Comparison of ENCODE assay signal across 8 cellular contexts in the genomic region with DNA sequence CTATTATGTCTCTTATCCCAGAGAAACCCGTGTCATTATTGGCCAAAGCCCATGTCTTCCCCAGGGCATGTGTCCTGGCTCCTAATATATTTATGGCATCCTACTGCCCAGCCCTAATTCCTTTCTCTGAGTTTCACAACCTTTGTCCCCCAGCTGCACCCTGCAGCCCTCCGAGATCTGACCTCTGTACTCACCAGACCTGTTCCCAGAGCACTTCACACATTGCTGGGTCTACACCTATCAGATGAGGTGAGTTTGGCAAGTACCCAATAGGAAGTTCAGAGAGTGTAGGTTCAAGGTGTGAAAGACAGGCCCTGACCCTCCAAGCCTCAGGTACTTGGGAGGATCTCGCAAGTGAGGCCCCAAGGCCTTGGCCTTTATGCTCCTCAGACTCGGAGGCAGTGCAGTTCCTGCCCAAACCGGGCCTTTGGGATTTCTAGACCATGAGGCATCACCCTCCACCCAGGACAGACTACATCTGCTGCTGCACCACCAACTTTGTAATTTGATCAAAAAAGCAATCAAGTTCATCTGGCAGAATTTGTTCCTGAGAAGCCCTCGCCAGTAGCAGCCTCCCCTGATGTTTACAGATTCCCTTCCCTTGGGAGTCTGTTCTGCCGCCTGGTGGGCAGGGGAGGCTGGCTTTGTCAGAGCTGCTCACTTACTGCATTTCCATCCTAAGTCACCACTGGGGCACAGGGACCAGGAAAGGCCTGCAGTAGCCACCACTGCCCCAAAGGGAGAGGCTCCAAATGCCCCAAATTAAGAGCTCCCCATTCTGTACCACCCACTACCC. TPM values are rescaled to one million over a fixed set of nuclear protein-coding genes. Genes with fewer than 3 reads are reported as not detected.
A peak's percentile ranks its signal among the peaks of the same experiment; 100 is the strongest.
DNase-seq lines count a peak whose midpoint lies in the region; ATAC-seq and TF ChIP-seq lines count a peak whose summit lies in the region.

No MANE protein-coding gene starts in this region.

- intact Hi-C loops in dendritic cell treated with granulocyte-macrophage colony-stimulating factor and Interleukin-4, amounts not matched to agents 40 ng/mL and 50 ng/mL, for 4 days (cut with micrococcal nuclease), result no loop called here
- intact Hi-C loops in natural killer cell (cut with micrococcal nuclease), result loop anchor here (10.0 kb wide), 1 partner anchor 377 kb away; the partner anchor contains the start of gene PPP3CB
- intact Hi-C loops in left cardiac atrium (cut with DNase I), result no loop called here

- TF ChIP-seq CTCF in natural killer cell (IDR thresholded peaks at IDR 0.05), result no peak

- 0 out of 2 replicates have a peak overlapping the region, but pooled peaks have one; percentile 11 for H3K27ac ChIP-seq in BLaER1

- ATAC-seq in natural killer cell (no peak), left cardiac atrium (no peak), HG02678 (IDR thresholded peaks at IDR 0.05; ENCODE audit: unreplicated experiment) (no peak)

- no peaks in the 10 kb centered on the region for H3K9me3 ChIP-seq in BLaER1

- peaks cover 65% of the 10 kb centered on the region for H3K4me1 ChIP-seq in BLaER1

- peaks cover 55% of the 10 kb centered on the region for H3K36me3 Mint-ChIP-seq in dendritic cell treated with granulocyte-macrophage colony-stimulating factor and Interleukin-4, amounts not matched to agents 40 ng/mL and 50 ng/mL, for 4 days (ENCODE audit: low read depth)
- H3K36me3 Mint-ChIP-seq in natural killer cell, result no peaks in the 10 kb centered on the region

- H3K4me3 ChIP-seq in BLaER1, result peak overlapping the region; percentile 74; the same call in 1 of the 2 replicates

- DNase-seq in LoVo (ENCODE audit: low spot score) (peak; percentile 86), natural killer cell (no peak), NCI-H1105 treated with DMSO at 0.1 percent for 48 hours (lab: John Stamatoyannopoulos, UW) (no peak), left cardiac atrium (no peak), NCI-H524 treated with DMSO at 0.1 percent for 48 hours (lab: John Stamatoyannopoulos, UW) (no peak)

- no peak overlapping the region for H3K4me3 Mint-ChIP-seq in dendritic cell treated with granulocyte-macrophage colony-stimulating factor and Interleukin-4, amounts not matched to agents 40 ng/mL and 50 ng/mL, for 4 days
- peak overlapping the region; percentile 83 for H3K4me3 Mint-ChIP-seq in natural killer cell

- H3K4me1 Mint-ChIP-seq in dendritic cell treated with granulocyte-macrophage colony-stimulating factor and Interleukin-4, amounts not matched to agents 40 ng/mL and 50 ng/mL, for 4 days (ENCODE audit: low read depth), result peaks cover 61% of the 10 kb centered on the region
- peaks cover 50 to 57% of the 10 kb centered on the region in 2 donors for H3K4me1 Mint-ChIP-seq in natural killer cell

- peak overlapping the region; percentile 4 for H3K27ac Mint-ChIP-seq in dendritic cell treated with granulocyte-macrophage colony-stimulating factor and Interleukin-4, amounts not matched to agents 40 ng/mL and 50 ng/mL, for 4 days
- peak overlapping the region; percentile 62 to 73 for H3K27ac Mint-ChIP-seq in natural killer cell

- H3K36me3 ChIP-seq in BLaER1, result peaks cover 48% of the 10 kb centered on the region

- H4K20me1 ChIP-seq in BLaER1, result peaks cover 19% of the 10 kb centered on the region

- no peaks in the 10 kb centered on the region for H3K9me3 Mint-ChIP-seq in dendritic cell treated with granulocyte-macrophage colony-stimulating factor and Interleukin-4, amounts not matched to agents 40 ng/mL and 50 ng/mL, for 4 days
- H3K9me3 Mint-ChIP-seq in natural killer cell, result no peaks in the 10 kb centered on the region

- H3K4me2 ChIP-seq in BLaER1, result peak overlapping the region; percentile 93

- H3K27me3 ChIP-seq in BLaER1, result no peaks in the 10 kb centered on the region

- no peaks in the 10 kb centered on the region for H3K27me3 Mint-ChIP-seq in dendritic cell treated with granulocyte-macrophage colony-stimulating factor and Interleukin-4, amounts not matched to agents 40 ng/mL and 50 ng/mL, for 4 days
- no peaks in the 10 kb centered on the region for H3K27me3 Mint-ChIP-seq in natural killer cell (ENCODE audit: low read depth in 2 of 2)

- peak overlapping the region; percentile 67; the same call in 1 of the 2 replicates for H3K9ac ChIP-seq in BLaER1

RNA-seq across cellular contexts. Expression of gene CAMK2G, which starts 2.2 kb away (rescaled TPM):
- total RNA-seq in natural killer cell, result 10 to 100 TPM; 53.6 to 73.8 (median 62.3) TPM
- total RNA-seq in left cardiac atrium, result 10 to 100 TPM; 12.0 to 12.4 TPM

RNA-seq across cellular contexts. Expression of gene PLAU, which starts 38.8 kb away (rescaled TPM):
- total RNA-seq in natural killer cell (1 to 10 TPM in 1 of 3 donors, under 1 TPM in 2; 0.12 to 1.6 (median 0.32) TPM), left cardiac atrium (10 to 100 TPM in 1 of 2 donors, 1 to 10 TPM in 1; 9.2 to 20.1 TPM)

Comparison
In these comparisons a context has a peak if more than half of its experiments do, and no peak if none do; other contexts are left out.
1. RNA of gene CAMK2G, which starts 2.2 kb away (total RNA-seq): 53.6 to 73.8 TPM in natural killer cell; 12.0 to 12.4 TPM in left cardiac atrium; every median in the first group is over 4 times any median in the second.